24 cellular contexts compared by ENCODE assay signal in genomic region chr14:105830171-105830570, GRCh38.
DNase-seq lines count a peak whose midpoint lies in the region; ATAC-seq and TF ChIP-seq lines count a peak whose summit lies in the region.
"Had no signal": no experiment of that assay in that cellular context is flagged by ENCODE, and none has a peak within 500 bp of the region (broad histone marks: within the 10 kb centered on the region; RNA-seq: fewer than 3 reads in every experiment).

No MANE protein-coding gene starts in this region.

- no peaks in the 10 kb centered on the region for H3K4me1 ChIP-seq in CD8-positive, alpha-beta T cell (ENCODE audit: insufficient read depth, low read length)
- H3K4me1 ChIP-seq in OCI-LY7 (ENCODE audit: insufficient read depth, low read length, poor library complexity, severe bottlenecking) = peaks cover 18% of the 10 kb centered on the region

- peaks cover 11% of the 10 kb centered on the region for H3K27me3 Mint-ChIP-seq in CD8-positive, alpha-beta T cell (ENCODE audit: low read depth)
- no peaks in the 10 kb centered on the region for H3K27me3 Mint-ChIP-seq in stimulated activated naive B cell treated with anti-CD40 and anti-IgM and Interleukin-4, amounts not matched to agents 10 μg/mL and 1 μg/mL and 100 μg/mL, for 72 hours

- TF ChIP-seq CTCF in CD8-positive, alpha-beta T cell (IDR thresholded peaks at IDR 0.05) = no peak
- TF ChIP-seq CTCF in OCI-LY7 (conservative IDR thresholded peaks at IDR 0.05; ENCODE audit: low read length) (peak; percentile 60), RWPE1 (conservative IDR thresholded peaks at IDR 0.05; ENCODE audit: low read depth) (no peak)

- no peak overlapping the region for H3K27ac ChIP-seq in CD8-positive, alpha-beta T cell (ENCODE audit: low read depth, low read length)
- H3K27ac ChIP-seq in OCI-LY7 (ENCODE audit: low read depth, low read length, poor library complexity, severe bottlenecking) (no peak overlapping the region), RWPE1 (no peak overlapping the region)
- H3K27ac ChIP-seq: GM23248, HL-60 had no signal

- no peaks in the 10 kb centered on the region for H3K36me3 Mint-ChIP-seq in CD8-positive, alpha-beta T cell
- peaks cover 10 to 29% of the 10 kb centered on the region in 2 donors for H3K36me3 Mint-ChIP-seq in stimulated activated naive B cell treated with anti-CD40 and anti-IgM and Interleukin-4, amounts not matched to agents 10 μg/mL and 1 μg/mL and 100 μg/mL, for 72 hours
- H3K36me3 Mint-ChIP-seq: CD4-positive, alpha-beta memory T cell had no signal

- H3K9me3 ChIP-seq in CD8-positive, alpha-beta T cell (ENCODE audit: low read length) = no peaks in the 10 kb centered on the region
- peaks cover 26% of the 10 kb centered on the region; the same call in 1 of the 2 replicates for H3K9me3 ChIP-seq in OCI-LY7 (ENCODE audit: low read length)

- no peaks in the 10 kb centered on the region for H3K36me3 ChIP-seq in CD8-positive, alpha-beta T cell (ENCODE audit: insufficient read depth, low read length)
- H3K36me3 ChIP-seq in OCI-LY7 (ENCODE audit: insufficient read depth, low read length) = no peaks in the 10 kb centered on the region; the same call in 1 of the 2 replicates

- DNase-seq in activated effector memory CD4-positive, alpha-beta T cell treated with anti-CD3 and anti-CD28 coated beads, Interleukin-2, amount 50 U/mL, for 16 hours = peak; percentile 68
- no peak for DNase-seq in activated effector memory CD4-positive, alpha-beta T cell treated with Interleukin-2 at 50 U/mL for 16 hours
- no peak for DNase-seq in CD8-positive, alpha-beta T cell
- peak; percentile 59 for DNase-seq in OCI-LY7 (ENCODE audit: low spot score)
- DNase-seq in stimulated activated naive B cell treated with anti-CD40 and anti-IgM and Interleukin-4, amounts not matched to agents 10 μg/mL and 1 μg/mL and 100 μg/mL, for 72 hours = no peak
- no peak for DNase-seq in NCI-H1105 (lab: John Stamatoyannopoulos, UW)
- no peak for DNase-seq in RWPE1 (ENCODE audit: low spot score)
- DNase-seq: Calu3; CD4-positive, alpha-beta memory T cell; DMS153; GM23248; H9; HFFc6; KG1; NCI-H1105 treated with DMSO at 0.1 percent for 48 hours; NCI-H2029 treated with DMSO at 0.1 percent for 48 hours; NCI-H226; NCI-H510A treated with DMSO at 0.1 percent for 48 hours; NCI-H82; OCI-M1; SHP77; SW 1271 had no signal

- H4K20me1 ChIP-seq in OCI-LY7 (ENCODE audit: insufficient read depth, low read length) = no peaks in the 10 kb centered on the region

- peak overlapping the region; percentile 20; the same call in 1 of the 2 replicates for H2AFZ ChIP-seq in OCI-LY7 (ENCODE audit: low read length)
- H2AFZ ChIP-seq: GM23248 had no signal

- H3K27ac Mint-ChIP-seq in CD8-positive, alpha-beta T cell = peak overlapping the region; percentile 47
- H3K27ac Mint-ChIP-seq in stimulated activated naive B cell treated with anti-CD40 and anti-IgM and Interleukin-4, amounts not matched to agents 10 μg/mL and 1 μg/mL and 100 μg/mL, for 72 hours = peak overlapping the region; percentile 78
- H3K27ac Mint-ChIP-seq: CD4-positive, alpha-beta memory T cell; H9; HFFc6 had no signal

- no peaks in the 10 kb centered on the region for H3K9me2 ChIP-seq in OCI-LY7 (ENCODE audit: insufficient read depth, low read length)

- BruUV-seq in OCI-LY7 (replicated peaks; lab: Mats Ljungman, UMichigan) = no TSS peak

- no peak for ATAC-seq in CD8-positive, alpha-beta T cell
- no peak for ATAC-seq in stimulated activated naive B cell treated with anti-CD40 and anti-IgM and Interleukin-4, amounts not matched to agents 10 μg/mL and 1 μg/mL and 100 μg/mL, for 72 hours (replicated peaks)
- ATAC-seq: HepG2 had no signal

- H3K4me2 ChIP-seq in OCI-LY7 (ENCODE audit: low read length) = peak overlapping the region; percentile 14; the same call in 1 of the 2 replicates

- H3K79me2 ChIP-seq in OCI-LY7 (ENCODE audit: insufficient read depth, low read depth, low read length) = no peaks in the 10 kb centered on the region

- POLR2A ChIA-PET in CD8-positive, alpha-beta T cell (lab: Charles Lee) = interaction anchor here (0.6 kb wide), 1 partner anchor 160 kb away, joined by 4 read pairs; no protein-coding TSS in a partner anchor
- POLR2A ChIA-PET in OCI-LY7 (lab: Charles Lee) (interaction anchor here (1.0 to 1.6 kb wide), 3 partner anchors 9 to 26 kb away, joined by 3 to 5 read pairs (median 4); no protein-coding TSS in a partner anchor), RWPE1 (lab: Yijun Ruan, JAX; ENCODE audit: low non-redundant PET) (no interaction called here)

- no peaks in the 10 kb centered on the region for H3K4me1 Mint-ChIP-seq in CD8-positive, alpha-beta T cell (ENCODE audit: low read depth)
- H3K4me1 Mint-ChIP-seq in stimulated activated naive B cell treated with anti-CD40 and anti-IgM and Interleukin-4, amounts not matched to agents 10 μg/mL and 1 μg/mL and 100 μg/mL, for 72 hours = peaks cover 23 to 46% of the 10 kb centered on the region in 2 donors
- H3K4me1 Mint-ChIP-seq: CD4-positive, alpha-beta memory T cell; H9 had no signal

- H3K27me3 ChIP-seq in CD8-positive, alpha-beta T cell (ENCODE audit: insufficient read depth, low read length) = no peaks in the 10 kb centered on the region

- CTCF ChIA-PET in CD8-positive, alpha-beta T cell (lab: Charles Lee) = no interaction called here
- CTCF ChIA-PET in OCI-LY7 (lab: Charles Lee; ENCODE audit: unreplicated experiment) (interaction anchor here (1.0 to 1.5 kb wide), 2 partner anchors 10 to 398 kb away, joined by 3 read pairs; no protein-coding TSS in a partner anchor), RWPE1 (lab: Yijun Ruan, JAX) (no interaction called here)

- H3K9me3 Mint-ChIP-seq in CD8-positive, alpha-beta T cell = no peaks in the 10 kb centered on the region
- peaks cover 15 to 34% of the 10 kb centered on the region in 2 donors for H3K9me3 Mint-ChIP-seq in stimulated activated naive B cell treated with anti-CD40 and anti-IgM and Interleukin-4, amounts not matched to agents 10 μg/mL and 1 μg/mL and 100 μg/mL, for 72 hours

- intact Hi-C loops in CD8-positive, alpha-beta T cell (cut with DNase I, micrococcal nuclease) = no loop called here
- intact Hi-C loops in OCI-LY7 (cut with micrococcal nuclease; ENCODE audit: unreplicated experiment) = no loop called here

- no peak overlapping the region for H3K4me3 Mint-ChIP-seq in CD8-positive, alpha-beta T cell
- H3K4me3 Mint-ChIP-seq in stimulated activated naive B cell treated with anti-CD40 and anti-IgM and Interleukin-4, amounts not matched to agents 10 μg/mL and 1 μg/mL and 100 μg/mL, for 72 hours = no peak overlapping the region
- H3K4me3 Mint-ChIP-seq: CD4-positive, alpha-beta memory T cell; H9; HFFc6 had no signal

- H3K4me3 ChIP-seq in CD8-positive, alpha-beta T cell (ENCODE audit: low read depth, low read length) = no peak overlapping the region
- H3K4me3 ChIP-seq in OCI-LY7 (ENCODE audit: low read depth, low read length, poor library complexity, severe bottlenecking) = no peak overlapping the region
- H3K4me3 ChIP-seq: GM23248 had no signal

Comparison
In these comparisons a context has a peak if more than half of its experiments do, and no peak if none do; other contexts are left out.
1. DNase-seq: peak in activated effector memory CD4-positive, alpha-beta T cell treated with anti-CD3 and anti-CD28 coated beads, Interleukin-2, amount 50 U/mL, for 16 hours (single experiment) and OCI-LY7 (single experiment); none in activated effector memory CD4-positive, alpha-beta T cell treated with Interleukin-2 at 50 U/mL for 16 hours (single experiment), CD8-positive, alpha-beta T cell (0 of 7), stimulated activated naive B cell treated with anti-CD40 and anti-IgM and Interleukin-4, amounts not matched to agents 10 μg/mL and 1 μg/mL and 100 μg/mL, for 72 hours (single experiment), NCI-H1105 (single experiment) and RWPE1 (single experiment).